ENCODE assay signal across 24 cellular contexts in genomic region chr13:86946734-86947133, GRCh38.
DNase-seq lines count a peak whose midpoint lies in the region; ATAC-seq and TF ChIP-seq lines count a peak whose summit lies in the region.
"Had no signal": no experiment of that assay in that cellular context is flagged by ENCODE, and none has a peak within 500 bp of the region (broad histone marks: within the 10 kb centered on the region; RNA-seq: fewer than 3 reads in every experiment).

No MANE protein-coding gene starts in this region.

- H3K4ac ChIP-seq in neuronal stem cell (ENCODE audit: low read length): no peak overlapping the region
- no peak overlapping the region for H3K4ac ChIP-seq in trophoblast cell (ENCODE audit: low read depth, low read length)

- no peak overlapping the region for H4K12ac ChIP-seq in trophoblast cell (ENCODE audit: low read depth, low read length)

- no peak overlapping the region for H2BK120ac ChIP-seq in neuronal stem cell (ENCODE audit: low read depth, low read length)
- H2BK120ac ChIP-seq in trophoblast cell (ENCODE audit: insufficient read depth, low read length, poor library complexity): no peak overlapping the region

- H3K4me2 ChIP-seq in neuronal stem cell (ENCODE audit: insufficient read depth, low read length, poor library complexity, severe bottlenecking): no peak overlapping the region
- H3K4me2 ChIP-seq in trophoblast cell (ENCODE audit: low read length): no peak overlapping the region

- intact Hi-C loops in CD4-positive, alpha-beta memory T cell (cut with micrococcal nuclease): no loop called here

- H3K18ac ChIP-seq in neuronal stem cell (ENCODE audit: low read length) (no peak overlapping the region), trophoblast cell (ENCODE audit: low read length) (no peak overlapping the region)

- H3K27ac Mint-ChIP-seq in CD4-positive, alpha-beta memory T cell: no peak overlapping the region
- H3K27ac Mint-ChIP-seq: activated B cell treated with CpG ODN at 0.5 μM for 24 hours; stimulated activated memory B cell treated with anti-CD40 and anti-IgM and Interleukin-4, amounts not matched to agents 10 μg/mL and 1 μg/mL and 100 μg/mL, for 72 hours; T-helper 1 cell treated with Interleukin-12 subunit alpha and Interleukin-12 subunit beta and Interleukin-4 antibody, amounts not matched to agents 30 μg/mL and 1 μg/mL, for 36 hours had no signal

- H3K4me3 Mint-ChIP-seq in CD4-positive, alpha-beta memory T cell: no peak overlapping the region
- H3K4me3 Mint-ChIP-seq: activated B cell treated with CpG ODN at 0.5 μM for 24 hours; immature natural killer cell; stimulated activated memory B cell treated with anti-CD40 and anti-IgM and Interleukin-4, amounts not matched to agents 10 μg/mL and 1 μg/mL and 100 μg/mL, for 72 hours; T-helper 1 cell treated with Interleukin-12 subunit alpha and Interleukin-12 subunit beta and Interleukin-4 antibody, amounts not matched to agents 30 μg/mL and 1 μg/mL, for 36 hours had no signal

- H3K79me1 ChIP-seq in neuronal stem cell (ENCODE audit: low read depth, low read length) (no peaks in the 10 kb centered on the region), trophoblast cell (ENCODE audit: low read length) (no peaks in the 10 kb centered on the region)

- WGBS in neuronal stem cell (ENCODE audit: extremely low coverage in 2 of 2, insufficient read length in 2 of 2, insufficient replicate concordance in 1 of 2), 2 donors: no CpG with 5 or more reads among the region's 2 CpGs
- WGBS in trophoblast cell (ENCODE audit: extremely low coverage, insufficient coverage, insufficient read length): no CpG with 5 or more reads among the region's 2 CpGs
- WGBS in suprapubic skin: 78% methylated on average over 2 of the region's 2 CpGs

- H3K36me3 Mint-ChIP-seq in CD4-positive, alpha-beta memory T cell: no peaks in the 10 kb centered on the region
- H3K36me3 Mint-ChIP-seq: stimulated activated memory B cell treated with anti-CD40 and anti-IgM and Interleukin-4, amounts not matched to agents 10 μg/mL and 1 μg/mL and 100 μg/mL, for 72 hours had no signal

- no peak overlapping the region for H4K8ac ChIP-seq in neuronal stem cell (ENCODE audit: low read depth, low read length)
- H4K8ac ChIP-seq in trophoblast cell (ENCODE audit: low read depth, low read length): no peak overlapping the region

- H3K9me3 ChIP-seq in neuronal stem cell (replicated peaks in 1 of 2; ENCODE audit: control insufficient read depth in 2 of 2, insufficient read depth in 1 of 2, low read depth in 1 of 2, low read length in 2 of 2) (no peaks in the 10 kb centered on the region), trophoblast cell (ENCODE audit: insufficient read depth, low read depth, low read length) (no peaks in the 10 kb centered on the region), suprapubic skin (no peaks in the 10 kb centered on the region)
- H3K9me3 ChIP-seq in CD4-positive, alpha-beta memory T cell (ENCODE audit: control insufficient read depth in 1 of 2, low read length in 2 of 2): no peaks in the 10 kb centered on the region
- H3K9me3 ChIP-seq: Caco-2, esophagus squamous epithelium, lower lobe of right lung, thyroid gland had no signal

- peak; percentile 0 for DNase-seq in NCI-H69 (lab: John Stamatoyannopoulos, UW)
- DNase-seq in brain microvascular endothelial cell: no peak
- DNase-seq in neuronal stem cell (ENCODE audit: low spot score): no peak
- no peak for DNase-seq in trophoblast cell
- no peak for DNase-seq in suprapubic skin (ENCODE audit: low spot score in 2 of 2)
- no peak for DNase-seq in CD4-positive, alpha-beta memory T cell
- DNase-seq: activated B cell treated with CpG ODN at 0.5 μM for 24 hours; activated naive CD4-positive, alpha-beta T cell treated with anti-CD3 and anti-CD28 coated beads, Interleukin-2, amount 50 U/mL, for 16 hours; activated T-cell treated with anti-CD3 and anti-CD28 coated beads, Interleukin-2, amount 50 U/mL, for 48 hours; Caco-2; effector CD8-positive, alpha-beta T cell; EL; esophagus squamous epithelium; GOT3; immature natural killer cell; lower lobe of right lung; NCI-H1930; NCI-H510A; nucleus accumbens; SHP77 treated with DMSO at 0.1 percent for 48 hours; thyroid gland had no signal

- no peaks in the 10 kb centered on the region for H3K36me3 ChIP-seq in brain microvascular endothelial cell (replicated peaks)
- H3K36me3 ChIP-seq in neuronal stem cell (replicated peaks in 1 of 2; ENCODE audit: control insufficient read depth in 2 of 2, insufficient read depth in 2 of 2, low read length in 2 of 2): no peaks in the 10 kb centered on the region
- H3K36me3 ChIP-seq in trophoblast cell (ENCODE audit: control insufficient read depth in 1 of 2, insufficient read depth in 2 of 2, low read length in 2 of 2): no peaks in the 10 kb centered on the region
- H3K36me3 ChIP-seq in suprapubic skin: no peaks in the 10 kb centered on the region
- H3K36me3 ChIP-seq in CD4-positive, alpha-beta memory T cell (ENCODE audit: insufficient read depth, low read length): no peaks in the 10 kb centered on the region
- H3K36me3 ChIP-seq: esophagus squamous epithelium, lower lobe of right lung, thyroid gland had no signal

- H3K27ac ChIP-seq in brain microvascular endothelial cell (no peak overlapping the region), neuronal stem cell (replicated peaks; ENCODE audit: low read length) (no peak overlapping the region), trophoblast cell (ENCODE audit: low read depth, low read length) (no peak overlapping the region), suprapubic skin (no peak overlapping the region)
- no peak overlapping the region for H3K27ac ChIP-seq in CD4-positive, alpha-beta memory T cell (ENCODE audit: low read depth, low read length)
- H3K27ac ChIP-seq: esophagus squamous epithelium, lower lobe of right lung, thyroid gland had no signal

- H3K9ac ChIP-seq in neuronal stem cell (ENCODE audit: low read depth, low read length, poor library complexity): no peak overlapping the region
- H3K9ac ChIP-seq in trophoblast cell (ENCODE audit: low read length): no peak overlapping the region

- no peak overlapping the region for H3K23ac ChIP-seq in neuronal stem cell (ENCODE audit: low read depth, low read length, poor library complexity)
- no peak overlapping the region for H3K23ac ChIP-seq in trophoblast cell (ENCODE audit: low read length)

- H3K4me1 Mint-ChIP-seq in CD4-positive, alpha-beta memory T cell: no peaks in the 10 kb centered on the region
- H3K4me1 Mint-ChIP-seq: activated B cell treated with CpG ODN at 0.5 μM for 24 hours; immature natural killer cell; stimulated activated memory B cell treated with anti-CD40 and anti-IgM and Interleukin-4, amounts not matched to agents 10 μg/mL and 1 μg/mL and 100 μg/mL, for 72 hours had no signal

- H3K4me1 ChIP-seq in neuronal stem cell (ENCODE audit: control insufficient read depth in 2 of 2, insufficient read depth in 1 of 2, low read depth in 1 of 2, low read length in 2 of 2) (no peaks in the 10 kb centered on the region), trophoblast cell (ENCODE audit: control insufficient read depth in 1 of 2, insufficient read depth in 2 of 2, low read length in 2 of 2) (no peaks in the 10 kb centered on the region), suprapubic skin (no peaks in the 10 kb centered on the region)
- no peaks in the 10 kb centered on the region for H3K4me1 ChIP-seq in CD4-positive, alpha-beta memory T cell (ENCODE audit: insufficient read depth, low read length)
- H3K4me1 ChIP-seq: esophagus squamous epithelium, lower lobe of right lung, thyroid gland had no signal

- H2AK5ac ChIP-seq in neuronal stem cell (ENCODE audit: low read depth, low read length) (no peak overlapping the region), trophoblast cell (ENCODE audit: low read length) (no peak overlapping the region)

- no peak for TF ChIP-seq EP300 in suprapubic skin (IDR thresholded peaks at IDR 0.05)

- H3K4me3 ChIP-seq in brain microvascular endothelial cell (ENCODE audit: low read depth, low read length): no peak overlapping the region
- no peak overlapping the region for H3K4me3 ChIP-seq in neuronal stem cell (ENCODE audit: low read length in 2 of 2)
- H3K4me3 ChIP-seq in trophoblast cell (ENCODE audit: low read depth, low read length): no peak overlapping the region
- H3K4me3 ChIP-seq in suprapubic skin: no peak overlapping the region
- no peak overlapping the region for H3K4me3 ChIP-seq in CD4-positive, alpha-beta memory T cell (ENCODE audit: low read length in 2 of 2)
- H3K4me3 ChIP-seq: esophagus squamous epithelium, lower lobe of right lung, thyroid gland had no signal

- no peak overlapping the region for H2BK5ac ChIP-seq in neuronal stem cell (ENCODE audit: low read length)
- no peak overlapping the region for H2BK5ac ChIP-seq in trophoblast cell (ENCODE audit: low read depth, low read length, poor library complexity)

- CTCF ChIA-PET in CD4-positive, alpha-beta memory T cell (lab: Charles Lee; ENCODE audit: partially characterized antibody): no interaction called here

- peak; percentile 16 for TF ChIP-seq CTCF in brain microvascular endothelial cell (IDR thresholded peaks at IDR 0.05; ENCODE audit: low read depth, low read length, missing control alignments)
- TF ChIP-seq CTCF in suprapubic skin (IDR thresholded peaks at IDR 0.05): no peak

- peak overlapping the region; percentile 53 for H2AFZ ChIP-seq in neuronal stem cell (ENCODE audit: low read length)
- no peak overlapping the region for H2AFZ ChIP-seq in trophoblast cell (ENCODE audit: insufficient read depth, low read length, poor library complexity)

- peaks cover 0 to 13% (median 4%) of the 10 kb centered on the region in 8 donors for H3K9me3 Mint-ChIP-seq in CD4-positive, alpha-beta memory T cell

- H3K14ac ChIP-seq in neuronal stem cell (ENCODE audit: low read length) (no peak overlapping the region), trophoblast cell (ENCODE audit: low read length) (no peak overlapping the region)

- ATAC-seq in HG02610 (IDR thresholded peaks at IDR 0.05; ENCODE audit: unreplicated experiment): peak; percentile 90
- ATAC-seq: lower lobe of right lung; stimulated activated memory B cell treated with anti-CD40 and anti-IgM and Interleukin-4, amounts not matched to agents 10 μg/mL and 1 μg/mL and 100 μg/mL, for 72 hours had no signal

- no peaks in the 10 kb centered on the region for H3K79me2 ChIP-seq in trophoblast cell (ENCODE audit: control insufficient read depth, insufficient read depth, low read length, poor library complexity)

- TF ChIP-seq POLR2A in suprapubic skin (IDR thresholded peaks at IDR 0.05): no peak

- no peak overlapping the region for H2BK15ac ChIP-seq in neuronal stem cell (ENCODE audit: low read length)

- H3K27me3 ChIP-seq in brain microvascular endothelial cell (replicated peaks): no peaks in the 10 kb centered on the region
- H3K27me3 ChIP-seq in neuronal stem cell (ENCODE audit: control insufficient read depth in 3 of 3, insufficient read depth in 3 of 3, low read depth in 1 of 3, low read length in 3 of 3): no peaks in the 10 kb centered on the region
- H3K27me3 ChIP-seq in trophoblast cell (ENCODE audit: insufficient read depth, low read length): no peaks in the 10 kb centered on the region
- H3K27me3 ChIP-seq in suprapubic skin: no peaks in the 10 kb centered on the region
- H3K27me3 ChIP-seq in CD4-positive, alpha-beta memory T cell (ENCODE audit: insufficient read depth, low read length): no peaks in the 10 kb centered on the region
- H3K27me3 ChIP-seq: esophagus squamous epithelium, thyroid gland had no signal

- POLR2A ChIA-PET in CD4-positive, alpha-beta memory T cell (lab: Charles Lee; ENCODE audit: partially characterized antibody): no interaction called here

- H2BK12ac ChIP-seq in neuronal stem cell (ENCODE audit: low read length): no peak overlapping the region
- no peak overlapping the region for H2BK12ac ChIP-seq in trophoblast cell (ENCODE audit: low read length)

- in situ Hi-C loops in brain microvascular endothelial cell (cut with HindIII; ENCODE audit: low pct_ligation_motif_present, low sequenced_read_pairs): no loop called here

- H3K27me3 Mint-ChIP-seq in CD4-positive, alpha-beta memory T cell: no peaks in the 10 kb centered on the region
- H3K27me3 Mint-ChIP-seq: activated B cell treated with CpG ODN at 0.5 μM for 24 hours; stimulated activated memory B cell treated with anti-CD40 and anti-IgM and Interleukin-4, amounts not matched to agents 10 μg/mL and 1 μg/mL and 100 μg/mL, for 72 hours had no signal

- H4K91ac ChIP-seq in neuronal stem cell (ENCODE audit: low read depth, low read length, poor library complexity) (no peak overlapping the region), trophoblast cell (ENCODE audit: low read depth, low read length) (no peak overlapping the region)
